ENCODE assay signal across 8 cellular contexts in genomic region chr1:8987881-8988617, GRCh38. TPM values are rescaled to one million over a fixed set of nuclear protein-coding genes. Genes with fewer than 3 reads are reported as not detected.
DNase-seq lines count a peak whose midpoint lies in the region; ATAC-seq and TF ChIP-seq lines count a peak whose summit lies in the region.

No MANE protein-coding gene starts in this region.

- no peaks in the 10 kb centered on the region for H3K79me2 ChIP-seq in PC-3 (ENCODE audit: low read length)

- ATAC-seq in PC-3, result no peak; the same call in 1 of the 2 replicates
- ATAC-seq in activated T-helper 17 cell treated with anti-CD3 and anti-CD28 coated beads, Interleukin-2, amount 50 U/mL, for 72 hours (replicated peaks), result peak; percentile 47

- H3K9me3 ChIP-seq in PC-3 (ENCODE audit: low read length), result no peaks in the 10 kb centered on the region

- no peaks in the 10 kb centered on the region for H3K36me3 ChIP-seq in PC-3 (ENCODE audit: low read depth, low read length)

- H3K4me2 ChIP-seq in PC-3 (ENCODE audit: low read length), result no peak overlapping the region

- peak; percentile 97 for TF ChIP-seq CTCF in 22Rv1 (IDR thresholded peaks at IDR 0.05)
- peak; percentile 94 for TF ChIP-seq CTCF in GM12873 (IDR thresholded peaks at IDR 0.05; ENCODE audit: insufficient read depth, low read depth, low read length, missing control alignments)
- TF ChIP-seq CTCF in PC-3 (conservative IDR thresholded peaks at IDR 0.05; ENCODE audit: low read depth, low read length), result peak; percentile 93
- peak; percentile 98 for TF ChIP-seq CTCF in foreskin fibroblast (IDR thresholded peaks at IDR 0.05; ENCODE audit: low read depth, low read length)
- peak; percentile 99 for TF ChIP-seq CTCF in type B pancreatic cell (conservative IDR thresholded peaks at IDR 0.05)

- H4K20me1 ChIP-seq in PC-3 (ENCODE audit: low read length), result no peaks in the 10 kb centered on the region

- no peaks in the 10 kb centered on the region for H3F3A ChIP-seq in PC-3 (ENCODE audit: low read length, unreplicated experiment)

- peak overlapping the region; percentile 32 for H2AFZ ChIP-seq in PC-3 (ENCODE audit: low read length)

- H3K4me1 ChIP-seq in PC-3 (ENCODE audit: insufficient read depth, low read length), result peaks cover 31% of the 10 kb centered on the region

- DNase-seq in PC-3 (peak; percentile 64), foreskin fibroblast (peak; percentile 29 to 71), occipital lobe (lab: John Stamatoyannopoulos, UW) (peak; percentile 27), type B pancreatic cell (ENCODE audit: extremely low spot score, unreplicated experiment) (no peak), SKM-1 treated with dmso at 0.1 percent for 144 hours (lab: John Stamatoyannopoulos, UW; ENCODE audit: unreplicated experiment) (no peak)

- peak overlapping the region; percentile 71 for H3K27ac Mint-ChIP-seq in activated T-helper 17 cell treated with anti-CD3 and anti-CD28 coated beads, Interleukin-2, amount 50 U/mL, for 72 hours
- H3K27ac Mint-ChIP-seq in type B pancreatic cell, result no peak overlapping the region

- no peaks in the 10 kb centered on the region for H3K27me3 Mint-ChIP-seq in activated T-helper 17 cell treated with anti-CD3 and anti-CD28 coated beads, Interleukin-2, amount 50 U/mL, for 72 hours
- no peaks in the 10 kb centered on the region for H3K27me3 Mint-ChIP-seq in type B pancreatic cell

- no peaks in the 10 kb centered on the region for H3K9me2 ChIP-seq in PC-3 (replicated peaks; ENCODE audit: low read length)

- no peaks in the 10 kb centered on the region for H3K36me3 Mint-ChIP-seq in activated T-helper 17 cell treated with anti-CD3 and anti-CD28 coated beads, Interleukin-2, amount 50 U/mL, for 72 hours (ENCODE audit: low read depth)
- no peaks in the 10 kb centered on the region for H3K36me3 Mint-ChIP-seq in type B pancreatic cell

- CTCF ChIA-PET in PC-3 (lab: Charles Lee), result interaction anchor here (0.6 kb wide), 3 partner anchors 28 to 572 kb away, joined by 3 to 5 read pairs (median 4); no protein-coding TSS in a partner anchor

- POLR2A ChIA-PET in PC-3 (lab: Charles Lee; ENCODE audit: unreplicated experiment), result no interaction called here

- H3K27me3 ChIP-seq in PC-3 (ENCODE audit: low read length), result no peaks in the 10 kb centered on the region

- H3K4me3 ChIP-seq in PC-3 (ENCODE audit: low read length) (no peak overlapping the region), foreskin fibroblast (ENCODE audit: low read depth in 1 of 2, low read length in 2 of 2) (no peak overlapping the region)

- intact Hi-C loops in PC-3 (cut with micrococcal nuclease), result loop anchor here (1.0 to 5.0 kb wide), 2 partner anchors 70 to 116 kb away; no protein-coding TSS in a partner anchor

- 0 out of 2 replicates have a peak overlapping the region, but pooled peaks have one; percentile 8 for H3K9ac ChIP-seq in PC-3 (ENCODE audit: low read length)

- H3K27ac ChIP-seq in 22Rv1 (no peak overlapping the region), PC-3 (ENCODE audit: low read length) (peak overlapping the region; percentile 95)

- no TSS peak for BruUV-seq in PC-3 (replicated peaks; lab: Mats Ljungman, UMichigan)

- no peaks in the 10 kb centered on the region for H3K9me3 Mint-ChIP-seq in activated T-helper 17 cell treated with anti-CD3 and anti-CD28 coated beads, Interleukin-2, amount 50 U/mL, for 72 hours
- H3K9me3 Mint-ChIP-seq in type B pancreatic cell, result no peaks in the 10 kb centered on the region

- peaks cover 15% of the 10 kb centered on the region for H3K4me1 Mint-ChIP-seq in activated T-helper 17 cell treated with anti-CD3 and anti-CD28 coated beads, Interleukin-2, amount 50 U/mL, for 72 hours
- H3K4me1 Mint-ChIP-seq in type B pancreatic cell (ENCODE audit: unreplicated experiment), result no peaks in the 10 kb centered on the region

- H3K4me3 Mint-ChIP-seq in activated T-helper 17 cell treated with anti-CD3 and anti-CD28 coated beads, Interleukin-2, amount 50 U/mL, for 72 hours, result peak overlapping the region; percentile 61
- H3K4me3 Mint-ChIP-seq in type B pancreatic cell, result no peak overlapping the region

RNA-seq across cellular contexts. Expression of gene SLC2A7, which starts 38.2 kb away (rescaled TPM):
- not detected in 2 replicates for total RNA-seq in PC-3 (2014; rRNA removed)
- not detected for total RNA-seq in activated T-helper 17 cell treated with anti-CD3 and anti-CD28 coated beads, Interleukin-2, amount 50 U/mL, for 72 hours
- not detected for total RNA-seq in occipital lobe
- total RNA-seq in type B pancreatic cell (ENCODE audit: low replicate concordance), result not detected in 2 replicates

RNA-seq across cellular contexts. Expression of gene CA6, which starts 42.4 kb away (rescaled TPM):
- total RNA-seq in PC-3 (2014; rRNA removed), result 0.18 TPM in 1 of 2 replicates, not detected in the other
- total RNA-seq in activated T-helper 17 cell treated with anti-CD3 and anti-CD28 coated beads, Interleukin-2, amount 50 U/mL, for 72 hours, result 1 to 10 TPM in 1 of 2 donors, under 1 TPM in 1; 0.78 to 2.2 TPM
- total RNA-seq in occipital lobe, result not detected
- total RNA-seq in type B pancreatic cell (ENCODE audit: low replicate concordance), result 0.24 TPM in 1 of 2 replicates, not detected in the other

Comparison
In these comparisons a context has a peak if more than half of its experiments do, and no peak if none do; other contexts are left out.
1. DNase-seq: peak in PC-3 (single experiment), foreskin fibroblast (2 of 2) and occipital lobe (single experiment); none in type B pancreatic cell (single experiment) and SKM-1 treated with dmso at 0.1 percent for 144 hours (single experiment).
2. Peak in every context shown above with its lines, with median percentiles within 50 percentile points of each other: CTCF ChIP-seq.